8 cellular contexts compared by ENCODE assay signal in genomic region chr17:45019177-45019711, GRCh38. TPM values are rescaled to one million over a fixed set of nuclear protein-coding genes. Genes with fewer than 3 reads are reported as not detected.
DNase-seq lines count a peak whose midpoint lies in the region; ATAC-seq and TF ChIP-seq lines count a peak whose summit lies in the region.

No MANE protein-coding gene starts in this region.

- CTCF ChIA-PET in AG04449 (lab: Yijun Ruan, JAX): interaction anchor here (0.6 to 18.0 kb wide), 28 partner anchors 9 to 244 kb away, joined by 3 to 673 read pairs (median 12); partner anchors contain the start of genes ACBD4, DCAKD, EFTUD2 and GFAP

- no peak overlapping the region for H2AFZ ChIP-seq in neural cell (ENCODE audit: low read depth, low read length)

- peak; percentile 48 for TF ChIP-seq RAD21 in neural cell (conservative IDR thresholded peaks at IDR 0.05)

- DNase-seq in AG04449 (ENCODE audit: low read depth, low spot score) (no peak), GM19238 (ENCODE audit: insufficient read length, low spot score) (peak; percentile 44), NCI-H526 treated with DMSO at 0.1 percent for 48 hours (lab: John Stamatoyannopoulos, UW) (peak; percentile 20), fibroblast of peridontal ligament (ENCODE audit: extremely low read depth) (peak; percentile 25), upper lobe of right lung (peak; percentile 76)
- DNase-seq in activated T-cell treated with anti-CD3 and anti-CD28 coated beads, Interleukin-2, amount 50 U/mL, for 4 hours: peak; percentile 23

- peak overlapping the region; percentile 58 for H3K4me3 ChIP-seq in AG04449 (ENCODE audit: low read depth, low read length)
- H3K4me3 ChIP-seq in neural cell (ENCODE audit: low read length): peak overlapping the region; percentile 62
- H3K4me3 ChIP-seq in upper lobe of right lung: peak overlapping the region; percentile 58

- no peaks in the 10 kb centered on the region for H3K36me3 Mint-ChIP-seq in activated T-cell treated with anti-CD3 and anti-CD28 coated beads, Interleukin-2, amount 50 U/mL, for 4 hours (ENCODE audit: insufficient read depth)

- H3K27me3 ChIP-seq in neural cell (ENCODE audit: insufficient read depth, low read depth, low read length) (peaks cover 23% of the 10 kb centered on the region), upper lobe of right lung (peaks cover 9% of the 10 kb centered on the region)

- no peak for TF ChIP-seq EP300 in neural cell (conservative IDR thresholded peaks at IDR 0.05; ENCODE audit: poor library complexity, severe bottlenecking)

- peaks cover 20% of the 10 kb centered on the region for H3K4me1 ChIP-seq in upper lobe of right lung

- peaks cover 16% of the 10 kb centered on the region for H3K4me1 Mint-ChIP-seq in activated T-cell treated with anti-CD3 and anti-CD28 coated beads, Interleukin-2, amount 50 U/mL, for 4 hours (ENCODE audit: low read depth)

- intact Hi-C loops in upper lobe of right lung (cut with DNase I): no loop called here

- no peaks in the 10 kb centered on the region for H3K9me3 Mint-ChIP-seq in activated T-cell treated with anti-CD3 and anti-CD28 coated beads, Interleukin-2, amount 50 U/mL, for 4 hours

- no peaks in the 10 kb centered on the region for H3K79me2 ChIP-seq in neural cell (replicated peaks; ENCODE audit: insufficient read depth, low read length)

- peak overlapping the region; percentile 76 for H3K4me2 ChIP-seq in neural cell (ENCODE audit: low read length)

- peak; percentile 81 to 82 for ATAC-seq in activated T-cell treated with anti-CD3 and anti-CD28 coated beads, Interleukin-2, amount 50 U/mL, for 4 hours
- ATAC-seq in upper lobe of right lung (peak; percentile 82), GM18517 (IDR thresholded peaks at IDR 0.05; ENCODE audit: unreplicated experiment) (no peak)

- H3K27ac ChIP-seq in neural cell (ENCODE audit: low read length) (no peak overlapping the region), upper lobe of right lung (no peak overlapping the region)

- POLR2A ChIA-PET in AG04449 (lab: Yijun Ruan, JAX): interaction anchor here (0.6 kb wide), 1 partner anchor 120 kb away, joined by 3 read pairs; the partner anchor contains the start of gene EFTUD2

- no peaks in the 10 kb centered on the region for H4K20me1 ChIP-seq in neural cell (ENCODE audit: insufficient read depth)

- H3F3A ChIP-seq in neural cell (ENCODE audit: insufficient read depth, low read length, poor library complexity, severe bottlenecking): no peaks in the 10 kb centered on the region

- H3K9me2 ChIP-seq in neural cell (ENCODE audit: insufficient read depth, low read length): no peaks in the 10 kb centered on the region

- H3K4me3 Mint-ChIP-seq in activated T-cell treated with anti-CD3 and anti-CD28 coated beads, Interleukin-2, amount 50 U/mL, for 4 hours: peak overlapping the region; percentile 83

- no peaks in the 10 kb centered on the region for H3K36me3 ChIP-seq in neural cell (ENCODE audit: insufficient read depth, low read length)
- no peaks in the 10 kb centered on the region for H3K36me3 ChIP-seq in upper lobe of right lung

- H3K9me3 ChIP-seq in neural cell (ENCODE audit: low read length): no peaks in the 10 kb centered on the region
- no peaks in the 10 kb centered on the region for H3K9me3 ChIP-seq in upper lobe of right lung

- TF ChIP-seq CTCF in AG04449 (IDR thresholded peaks at IDR 0.05; ENCODE audit: insufficient read depth, low read length, missing control alignments) (peak; percentile 37), neural cell (IDR thresholded peaks at IDR 0.05; ENCODE audit: poor library complexity, severe bottlenecking) (peak; percentile 71), upper lobe of right lung (IDR thresholded peaks at IDR 0.05) (peak; percentile 39)

- peaks cover 39% of the 10 kb centered on the region for H3K27me3 Mint-ChIP-seq in activated T-cell treated with anti-CD3 and anti-CD28 coated beads, Interleukin-2, amount 50 U/mL, for 4 hours (ENCODE audit: low read depth)

- H3K9ac ChIP-seq in neural cell (ENCODE audit: low read length): peak overlapping the region; percentile 23

TF ChIP-seq in neural cell, 6 proteins besides CTCF, POLR2A, EP300 and RAD21:
- TF ChIP-seq SMC3 (conservative IDR thresholded peaks at IDR 0.05; ENCODE audit: poor library complexity) (peak; percentile 68), TAF1 (IDR thresholded peaks at IDR 0.05; ENCODE audit: low read depth) (no peak)

RNA-seq across cellular contexts. Expression of gene DCAKD, which starts 32.2 kb away (rescaled TPM):
- total RNA-seq in activated T-cell treated with anti-CD3 and anti-CD28 coated beads, Interleukin-2, amount 50 U/mL, for 4 hours: 10 to 100 TPM; 17.3 to 21.1 (median 19.1) TPM
- polyA plus RNA-seq in neural cell: 68.5 and 75.0 TPM in 2 replicates
- 67.0 and 71.8 TPM in 2 replicates for polyA minus RNA-seq in neural cell
- total RNA-seq in upper lobe of right lung: 21.8 TPM

RNA-seq across cellular contexts. Expression of gene NMT1, which starts 41.9 kb away (rescaled TPM):
- 100 to 1,000 TPM; 228 to 255 (median 241) TPM for total RNA-seq in activated T-cell treated with anti-CD3 and anti-CD28 coated beads, Interleukin-2, amount 50 U/mL, for 4 hours
- 23.4 and 28.7 TPM in 2 replicates for polyA plus RNA-seq in neural cell
- 38.5 and 38.7 TPM in 2 replicates for polyA minus RNA-seq in neural cell
- total RNA-seq in upper lobe of right lung: 107 TPM

RNA-seq across cellular contexts. Expression of gene C1QL1, which starts 51.1 kb away (rescaled TPM):
- not detected for total RNA-seq in activated T-cell treated with anti-CD3 and anti-CD28 coated beads, Interleukin-2, amount 50 U/mL, for 4 hours
- polyA plus RNA-seq in neural cell: 0.19 TPM in 1 of 2 replicates, not detected in the other
- polyA minus RNA-seq in neural cell: not detected in 2 replicates
- total RNA-seq in upper lobe of right lung: 0.52 TPM
